In the genomic region with DNA sequence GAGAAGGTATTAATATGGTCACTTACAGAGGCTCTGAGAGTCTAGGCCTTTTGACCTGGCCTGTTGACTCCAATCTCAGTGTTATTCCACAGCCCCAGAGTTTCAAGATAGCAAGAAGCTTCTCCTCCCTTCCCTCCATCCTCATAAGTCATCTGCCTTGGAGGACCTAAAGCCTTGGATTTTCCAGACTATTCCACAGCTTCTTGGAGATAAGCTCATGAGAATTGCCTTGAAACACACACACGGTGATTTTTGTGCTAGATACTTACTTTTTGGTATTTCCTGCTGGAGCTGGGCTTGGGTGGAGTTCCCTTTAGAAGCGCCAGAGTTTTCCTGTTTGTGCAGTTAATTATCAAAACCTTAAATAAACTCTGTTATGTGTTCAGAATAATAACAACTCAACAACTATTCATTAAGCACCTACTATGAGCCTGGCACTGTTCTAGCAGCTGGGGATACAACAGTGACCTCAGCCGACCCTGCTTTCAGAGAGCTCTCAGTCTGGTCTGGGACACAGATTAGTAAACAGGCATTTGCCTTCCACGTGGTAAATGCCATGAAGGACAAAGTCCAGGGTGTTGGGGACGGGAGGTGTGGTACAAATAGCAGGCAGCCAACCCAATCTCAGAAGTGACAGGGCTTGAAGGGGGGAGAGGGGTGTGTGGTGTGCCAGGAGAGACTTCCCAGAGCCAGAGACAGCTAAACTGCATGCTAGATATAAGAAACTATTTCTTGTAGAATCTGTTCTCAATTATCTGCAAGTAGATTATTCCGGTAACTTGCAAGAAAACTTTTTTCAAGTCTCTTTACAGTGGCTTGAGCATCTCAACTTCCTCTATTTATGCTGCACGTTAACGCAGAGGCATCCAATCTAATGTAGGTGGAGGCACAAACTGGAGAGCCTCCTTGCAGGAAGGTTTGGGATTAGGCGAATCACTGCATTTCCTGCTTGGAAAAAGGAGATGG, we compare ENCODE assay signal across 9 cellular contexts. TPM values are rescaled to one million over a fixed set of nuclear protein-coding genes. Genes with fewer than 3 reads are reported as not detected.
DNase-seq lines count a peak whose midpoint lies in the region; ATAC-seq and TF ChIP-seq lines count a peak whose summit lies in the region.
"Had no signal": no experiment of that assay in that cellular context is flagged by ENCODE, and none has a peak within 500 bp of the region (broad histone marks: within the 10 kb centered on the region; RNA-seq: fewer than 3 reads in every experiment).

No MANE protein-coding gene starts in this region.

- H4K20me1 ChIP-seq in hepatocyte (ENCODE audit: insufficient read depth, poor library complexity, severe bottlenecking): no peaks in the 10 kb centered on the region

- DNase-seq in Caco-2 (peak; percentile 13 to 31), adipocyte (ENCODE audit: low read depth) (peak; percentile 54), hepatocyte (ENCODE audit: low spot score) (peak; percentile 77), sigmoid colon (no peak), NAMALWA (ENCODE audit: low spot score) (no peak)
- no peak for DNase-seq in effector CD4-positive, alpha-beta T cell
- DNase-seq: activated CD4-positive, alpha-beta T cell treated with anti-CD3 and anti-CD28 coated beads, Interleukin-2, amount 50 U/mL, for 1 hour had no signal

- BruUV-seq in Caco-2 (replicated peaks; lab: Mats Ljungman, UMichigan): no TSS peak

- H3K36me3 ChIP-seq in Caco-2 (ENCODE audit: control insufficient read depth, insufficient read depth, low read length) (no peaks in the 10 kb centered on the region), adipocyte (ENCODE audit: control insufficient read depth, insufficient read depth, low read length, severe bottlenecking) (no peaks in the 10 kb centered on the region), hepatocyte (replicated peaks; ENCODE audit: insufficient read depth, low read depth) (no peaks in the 10 kb centered on the region), sigmoid colon (no peaks in the 10 kb centered on the region)

- peak overlapping the region; percentile 67 for H3K27ac Mint-ChIP-seq in Caco-2 (ENCODE audit: unreplicated experiment)

- no peaks in the 10 kb centered on the region for H3K9me2 ChIP-seq in hepatocyte (replicated peaks; ENCODE audit: insufficient read depth)

- no peak overlapping the region for H2AFZ ChIP-seq in hepatocyte

- TF ChIP-seq CTCF in Caco-2 (IDR thresholded peaks at IDR 0.05; ENCODE audit: insufficient read depth in 1 of 2, low read depth in 1 of 2, low read length in 1 of 2, severe bottlenecking in 1 of 2, unreplicated experiment in 1 of 2): no peak
- no peak for TF ChIP-seq CTCF in hepatocyte (IDR thresholded peaks at IDR 0.05; ENCODE audit: poor library complexity)
- no peak for TF ChIP-seq CTCF in sigmoid colon (IDR thresholded peaks at IDR 0.05)

- H3K9me3 ChIP-seq in Caco-2 (no peaks in the 10 kb centered on the region), adipocyte (ENCODE audit: control insufficient read depth, low read length) (no peaks in the 10 kb centered on the region), hepatocyte (ENCODE audit: low read depth) (no peaks in the 10 kb centered on the region), sigmoid colon (no peaks in the 10 kb centered on the region)

- H3K36me3 Mint-ChIP-seq in Caco-2 (ENCODE audit: insufficient read depth, unreplicated experiment): no peaks in the 10 kb centered on the region

- H3K9me3 Mint-ChIP-seq in Caco-2 (ENCODE audit: unreplicated experiment): no peaks in the 10 kb centered on the region

- no peaks in the 10 kb centered on the region for H3K27me3 Mint-ChIP-seq in Caco-2 (ENCODE audit: insufficient read depth, unreplicated experiment)

- H3K4me1 ChIP-seq in Caco-2 (no peaks in the 10 kb centered on the region), adipocyte (ENCODE audit: control insufficient read depth, insufficient read depth, low read length) (peaks cover 56% of the 10 kb centered on the region), hepatocyte (ENCODE audit: insufficient read depth) (peaks cover 28% of the 10 kb centered on the region), sigmoid colon (peaks cover 0 to 60% (median 41%) of the 10 kb centered on the region in 4 donors)

- TF ChIP-seq POLR2A in sigmoid colon (IDR thresholded peaks at IDR 0.05): peak in 1 of 2 donors; percentile 19

- H3K4me2 ChIP-seq in hepatocyte: peak overlapping the region; percentile 55

- ATAC-seq in HG03342 (IDR thresholded peaks at IDR 0.05; ENCODE audit: unreplicated experiment): no peak
- ATAC-seq in GM19455 (IDR thresholded peaks at IDR 0.05; ENCODE audit: unreplicated experiment): no peak

- H3K79me2 ChIP-seq in hepatocyte: no peaks in the 10 kb centered on the region

- peak overlapping the region; percentile 49 for H3K9ac ChIP-seq in adipocyte (ENCODE audit: low read length)

- CTCF ChIA-PET in Caco-2 (lab: Charles Lee): no interaction called here

- intact Hi-C loops in Caco-2 (cut with micrococcal nuclease; ENCODE audit: unreplicated experiment): no loop called here
- intact Hi-C loops in sigmoid colon (cut with DNase I): loop anchor here (2.0 to 10.0 kb wide), 2 partner anchors 40 to 416 kb away; no protein-coding TSS in a partner anchor

- H3K4me1 Mint-ChIP-seq in Caco-2 (ENCODE audit: low read depth, unreplicated experiment): no peaks in the 10 kb centered on the region

- no peak for TF ChIP-seq EP300 in sigmoid colon (IDR thresholded peaks at IDR 0.05)

- 26% methylated on average over 9 of the region's 9 CpGs for WGBS in hepatocyte (ENCODE audit: low lambda C conversion rate, missing lambda C conversion rate)
- 7 to 41% methylated on average over 9 of the region's 9 CpGs for WGBS in sigmoid colon, 2 donors

- POLR2A ChIA-PET in Caco-2 (lab: Charles Lee): no interaction called here

- H3K4me3 Mint-ChIP-seq in Caco-2 (ENCODE audit: unreplicated experiment): peak overlapping the region; percentile 47

- H3K27me3 ChIP-seq in Caco-2 (replicated peaks; ENCODE audit: control insufficient read depth, insufficient read depth, low read length) (no peaks in the 10 kb centered on the region), adipocyte (replicated peaks; ENCODE audit: control insufficient read depth, insufficient read depth, low read length) (no peaks in the 10 kb centered on the region), hepatocyte (no peaks in the 10 kb centered on the region), sigmoid colon (no peaks in the 10 kb centered on the region)

- H3K4me3 ChIP-seq in Caco-2 (ENCODE audit: low read depth, low read length) (no peak overlapping the region), adipocyte (ENCODE audit: low read length) (no peak overlapping the region), hepatocyte (no peak overlapping the region), sigmoid colon (no peak overlapping the region)

- H3K27ac ChIP-seq in hepatocyte (peak overlapping the region; percentile 64), sigmoid colon (peak overlapping the region; percentile 64 to 74 (median 69))

RNA-seq across cellular contexts. Expression of a gene that starts 55.9 kb away (rescaled TPM):
- total RNA-seq in Caco-2 (2022) (0.77 and 0.98 TPM in 2 replicates), hepatocyte (29.4 and 31.9 TPM in 2 replicates), sigmoid colon (100 to 1,000 TPM; 120 to 184 (median 159) TPM)
- polyA plus RNA-seq in hepatocyte (5.2 and 5.3 TPM in 2 replicates), sigmoid colon (10 to 100 TPM; 20.4 to 23.7 (median 22.0) TPM)

Comparison
In these comparisons a context has a peak if more than half of its experiments do, and no peak if none do; other contexts are left out.
1. DNase-seq: peak in Caco-2 (2 of 2), adipocyte (single experiment) and hepatocyte (single experiment); none in sigmoid colon (single experiment), effector CD4-positive, alpha-beta T cell (single experiment) and NAMALWA (single experiment).
2. RNA of a gene that starts 55.9 kb away (total RNA-seq): 120 to 184 TPM in sigmoid colon and 29.4 to 31.9 TPM in hepatocyte; 0.77 to 0.98 TPM in Caco-2; every median in the first group is over 10 times any median in the second.